30 cellular contexts compared by ENCODE assay signal in the genomic region with DNA sequence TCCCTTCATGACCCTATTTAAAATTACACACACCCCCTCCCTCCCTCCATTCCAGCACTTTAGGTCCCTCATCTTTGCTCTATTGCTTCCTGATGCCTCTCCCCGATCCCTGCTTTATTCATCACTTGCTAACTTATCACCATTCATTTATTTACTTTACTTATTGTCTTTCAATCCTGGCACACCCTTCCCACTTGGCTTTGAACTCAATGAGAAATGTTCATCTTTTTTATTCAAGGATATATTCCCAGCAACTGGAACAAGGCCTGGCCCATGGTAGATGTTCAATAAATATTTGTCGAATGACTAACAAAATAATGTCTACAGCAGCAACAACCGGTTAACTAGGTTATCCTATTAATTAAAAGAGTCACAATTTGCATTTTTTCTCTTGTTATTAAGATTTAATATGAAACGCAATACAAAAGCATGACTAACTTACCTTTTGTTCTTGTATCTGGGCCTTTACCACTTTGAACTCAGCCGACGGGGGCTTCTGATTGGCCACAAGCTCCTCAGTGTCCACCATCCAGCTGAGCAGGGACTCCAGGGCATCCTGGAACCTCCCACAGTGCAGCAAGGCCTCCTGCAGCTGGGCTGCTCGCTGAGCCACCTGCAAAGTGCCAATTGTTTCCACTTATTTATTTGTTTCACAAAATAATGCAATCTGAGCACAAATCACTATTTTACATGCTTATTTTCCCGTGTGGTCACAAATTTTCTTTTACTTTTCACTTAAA.
DNase-seq lines count a peak whose midpoint lies in the region; ATAC-seq and TF ChIP-seq lines count a peak whose summit lies in the region.
"Had no signal": no experiment of that assay in that cellular context is flagged by ENCODE, and none has a peak within 500 bp of the region (broad histone marks: within the 10 kb centered on the region; RNA-seq: fewer than 3 reads in every experiment).

No MANE protein-coding gene starts in this region.

- WGBS in H9 (ENCODE audit: extremely low coverage, insufficient read length, low lambda C conversion rate), result no CpG with 5 or more reads among the region's 8 CpGs
- 100% methylated on average over 1 of the region's 8 CpGs for WGBS in iPS DF 6.9 (ENCODE audit: insufficient coverage, insufficient read length)

- TSS peak; percentile 4 for BruUV-seq in Panc1 (replicated peaks; lab: Mats Ljungman, UMichigan)

- no peaks in the 10 kb centered on the region for H3K79me2 ChIP-seq in H9 (ENCODE audit: insufficient read depth, low read length)

- peak overlapping the region in 2 of 3 experiments; percentile 1 to 87; a peak in 2 of 7 replicates for H3K27ac Mint-ChIP-seq in H9
- H3K27ac Mint-ChIP-seq in activated T-cell treated with anti-CD3 and anti-CD28 coated beads, Interleukin-2, amount 50 U/mL, for 72 hours, result no peak overlapping the region
- H3K27ac Mint-ChIP-seq: activated T-cell treated with anti-CD3 and anti-CD28 coated beads, Interleukin-2, amount 50 U/mL, for 24 hours; B cell; CD8-positive, alpha-beta memory T cell; naive B cell; progenitor cell of endocrine pancreas; stimulated activated memory B cell treated with anti-CD40 and anti-IgM and Interleukin-4, amounts not matched to agents 10 μg/mL and 1 μg/mL and 100 μg/mL, for 72 hours had no signal

- H3K4me1 ChIP-seq in H9 (ENCODE audit: insufficient read depth, low read length) (peaks cover 4% of the 10 kb centered on the region; the same call in 1 of the 2 replicates), Panc1 (ENCODE audit: control insufficient read depth, insufficient read depth, low read length) (peaks cover 7% of the 10 kb centered on the region), iPS DF 6.9 (ENCODE audit: control insufficient read depth, insufficient read depth, low read length) (peaks cover 1% of the 10 kb centered on the region; the same call in 1 of the 2 replicates), lower lobe of right lung (peaks cover 27% of the 10 kb centered on the region)

- H4K8ac ChIP-seq in H9 (replicated peaks; ENCODE audit: insufficient read length, low read depth, low read length), result no peak overlapping the region

- H3K9ac ChIP-seq in H9 (ENCODE audit: extremely low read depth, insufficient read length, low read length), result no peak overlapping the region

- H3K23ac ChIP-seq in H9 (ENCODE audit: insufficient read length, low read depth, low read length), result no peak overlapping the region

- TF ChIP-seq CTCF in H9 (conservative IDR thresholded peaks at IDR 0.05) (no peak), Panc1 (IDR thresholded peaks at IDR 0.05) (no peak), lower lobe of right lung (IDR thresholded peaks at IDR 0.05) (no peak)

- no peak overlapping the region for H2AK5ac ChIP-seq in H9 (ENCODE audit: insufficient read length, low read length)

- peaks cover 35% of the 10 kb centered on the region in 2 experiments for H3K4me1 Mint-ChIP-seq in H9
- no peaks in the 10 kb centered on the region for H3K4me1 Mint-ChIP-seq in activated T-cell treated with anti-CD3 and anti-CD28 coated beads, Interleukin-2, amount 50 U/mL, for 72 hours (ENCODE audit: low read depth)
- H3K4me1 Mint-ChIP-seq: CD8-positive, alpha-beta memory T cell; stimulated activated memory B cell treated with anti-CD40 and anti-IgM and Interleukin-4, amounts not matched to agents 10 μg/mL and 1 μg/mL and 100 μg/mL, for 72 hours had no signal

- H3K4me3 ChIP-seq in Panc1 (ENCODE audit: low read depth in 2 of 2, low read length in 2 of 2), result no peak overlapping the region
- H3K4me3 ChIP-seq in iPS DF 6.9 (ENCODE audit: low read length), result no peak overlapping the region
- H3K4me3 ChIP-seq in lower lobe of right lung, result no peak overlapping the region
- H3K4me3 ChIP-seq: adrenal gland had no signal

- H3K9me3 ChIP-seq in H9 (ENCODE audit: control insufficient read depth, low read depth, low read length) (no peaks in the 10 kb centered on the region), Panc1 (ENCODE audit: control insufficient read depth, insufficient read depth, low read depth, low read length) (no peaks in the 10 kb centered on the region), iPS DF 6.9 (ENCODE audit: control insufficient read depth, insufficient read depth, low read length) (no peaks in the 10 kb centered on the region), lower lobe of right lung (no peaks in the 10 kb centered on the region)
- H3K9me3 ChIP-seq: adrenal gland had no signal

- peak; percentile 69 for DNase-seq in H9
- no peak for DNase-seq in Panc1 (ENCODE audit: low read depth, low spot score)
- DNase-seq in iPS DF 6.9 (ENCODE audit: low read depth, low spot score), result peak; percentile 25
- DNase-seq in activated T-cell treated with anti-CD3 and anti-CD28 coated beads, Interleukin-2, amount 50 U/mL, for 72 hours, result no peak
- DNase-seq in NCI-H748 (lab: John Stamatoyannopoulos, UW; ENCODE audit: unreplicated experiment), result no peak
- no peak for DNase-seq in lower lobe of right lung
- DNase-seq: activated CD4-positive, alpha-beta T cell treated with anti-CD3 and anti-CD28 coated beads for 48 hours; activated T-cell treated with anti-CD3 and anti-CD28 coated beads, Interleukin-2, amount 50 U/mL, for 24 hours; adrenal gland; brain microvascular endothelial cell; CD8-positive, alpha-beta memory T cell; DMS 273 treated with DMSO at 0.1 percent for 48 hours; effector CD8-positive, alpha-beta T cell; KBM-7; left cardiac atrium; mesenchymal stem cell; MM.1S; naive B cell; NCI-H1417 treated with DMSO at 0.1 percent for 48 hours; NCI-H345; NCI-H82; OCI-M1; Right ventricle myocardium superior; stimulated activated CD4-positive, alpha-beta T cell treated with anti-CD3 and anti-CD28 coated beads, Interleukin-4, amount 100 ng/mL, for 24 hours; T-helper 2 cell had no signal

- H3K9me3 Mint-ChIP-seq in H9, result no peaks in the 10 kb centered on the region
- no peaks in the 10 kb centered on the region for H3K9me3 Mint-ChIP-seq in activated T-cell treated with anti-CD3 and anti-CD28 coated beads, Interleukin-2, amount 50 U/mL, for 72 hours
- H3K9me3 Mint-ChIP-seq: activated T-cell treated with anti-CD3 and anti-CD28 coated beads, Interleukin-2, amount 50 U/mL, for 24 hours; CD8-positive, alpha-beta memory T cell; naive B cell; stimulated activated memory B cell treated with anti-CD40 and anti-IgM and Interleukin-4, amounts not matched to agents 10 μg/mL and 1 μg/mL and 100 μg/mL, for 72 hours had no signal

- H3K4me3 Mint-ChIP-seq in H9, result peak overlapping the region in 1 of 2 experiments; percentile 12; a peak in 1 of 5 replicates
- H3K4me3 Mint-ChIP-seq in activated T-cell treated with anti-CD3 and anti-CD28 coated beads, Interleukin-2, amount 50 U/mL, for 72 hours, result no peak overlapping the region
- H3K4me3 Mint-ChIP-seq: activated T-cell treated with anti-CD3 and anti-CD28 coated beads, Interleukin-2, amount 50 U/mL, for 24 hours; B cell; CD8-positive, alpha-beta memory T cell; naive B cell; stimulated activated memory B cell treated with anti-CD40 and anti-IgM and Interleukin-4, amounts not matched to agents 10 μg/mL and 1 μg/mL and 100 μg/mL, for 72 hours had no signal

- POLR2A ChIA-PET in Panc1 (lab: Charles Lee), result no interaction called here

- in situ Hi-C loops in Panc1 (cut with HindIII; ENCODE audit: low pct_unique_long_range_greater_than_20kb, low sequenced_read_pairs), result no loop called here

- no peak overlapping the region for H2BK120ac ChIP-seq in H9 (ENCODE audit: low read depth, low read length, poor library complexity, severe bottlenecking)

- no peak overlapping the region for H2BK5ac ChIP-seq in H9 (ENCODE audit: insufficient read length, low read length)

- no peak overlapping the region for H3K14ac ChIP-seq in H9 (ENCODE audit: insufficient read depth, low read length)

- peaks cover 0 to 26% (median 8%) of the 10 kb centered on the region in 3 experiments; a peak in 4 of 7 replicates for H3K36me3 Mint-ChIP-seq in H9 (ENCODE audit: insufficient read depth in 1 of 3, low read depth in 3 of 3)
- H3K36me3 Mint-ChIP-seq in activated T-cell treated with anti-CD3 and anti-CD28 coated beads, Interleukin-2, amount 50 U/mL, for 72 hours (ENCODE audit: insufficient read depth in 2 of 2), result no peaks in the 10 kb centered on the region
- H3K36me3 Mint-ChIP-seq: CD8-positive, alpha-beta memory T cell; naive B cell; stimulated activated memory B cell treated with anti-CD40 and anti-IgM and Interleukin-4, amounts not matched to agents 10 μg/mL and 1 μg/mL and 100 μg/mL, for 72 hours had no signal

- H3K4me2 ChIP-seq in H9 (ENCODE audit: insufficient read depth, insufficient read length, low read length), result no peak overlapping the region

- H3K27ac ChIP-seq in H9 (ENCODE audit: insufficient read length, low read depth, low read length), result no peak overlapping the region
- no peak overlapping the region for H3K27ac ChIP-seq in Panc1 (ENCODE audit: low read length)
- no peak overlapping the region for H3K27ac ChIP-seq in iPS DF 6.9 (ENCODE audit: low read length)
- peak overlapping the region; percentile 21 for H3K27ac ChIP-seq in temporal lobe (ENCODE audit: low read depth, low read length)
- H3K27ac ChIP-seq in lower lobe of right lung, result no peak overlapping the region
- H3K27ac ChIP-seq: adrenal gland, brain microvascular endothelial cell had no signal

- H3K27me3 ChIP-seq in H9 (ENCODE audit: insufficient read depth, low read length) (no peaks in the 10 kb centered on the region), Panc1 (ENCODE audit: control insufficient read depth, insufficient read depth, low read length) (no peaks in the 10 kb centered on the region), iPS DF 6.9 (ENCODE audit: control insufficient read depth, insufficient read depth, low read length) (no peaks in the 10 kb centered on the region), lower lobe of right lung (ENCODE audit: low read depth) (no peaks in the 10 kb centered on the region)
- H3K27me3 ChIP-seq: adrenal gland, brain microvascular endothelial cell had no signal

- no peak overlapping the region for H3K4ac ChIP-seq in H9 (ENCODE audit: low read depth, low read length)

- intact Hi-C loops in Panc1 (cut with micrococcal nuclease; ENCODE audit: unreplicated experiment), result no loop called here
- intact Hi-C loops in lower lobe of right lung (cut with DNase I), result no loop called here

- ATAC-seq in Panc1, result 0 out of 2 replicates have a peak, but pooled peaks have one; percentile 54
- no peak for ATAC-seq in activated T-cell treated with anti-CD3 and anti-CD28 coated beads, Interleukin-2, amount 50 U/mL, for 72 hours (replicated peaks in 1 of 2)
- no peak for ATAC-seq in lower lobe of right lung
- ATAC-seq: left cardiac atrium; sciatic nerve; stimulated activated memory B cell treated with anti-CD40 and anti-IgM and Interleukin-4, amounts not matched to agents 10 μg/mL and 1 μg/mL and 100 μg/mL, for 72 hours had no signal

- no peak overlapping the region for H3T11ph ChIP-seq in H9 (ENCODE audit: low read length)

- no peak overlapping the region for H3K56ac ChIP-seq in H9 (ENCODE audit: insufficient read length, low read depth, low read length)

- H3K79me1 ChIP-seq in H9 (ENCODE audit: insufficient read depth, low read depth, low read length, poor library complexity, severe bottlenecking), result no peaks in the 10 kb centered on the region

- no peak overlapping the region for H2BK12ac ChIP-seq in H9 (ENCODE audit: insufficient read length, low read depth, low read length)

- H3K27me3 Mint-ChIP-seq in H9 (ENCODE audit: low read depth), result no peaks in the 10 kb centered on the region
- no peaks in the 10 kb centered on the region for H3K27me3 Mint-ChIP-seq in activated T-cell treated with anti-CD3 and anti-CD28 coated beads, Interleukin-2, amount 50 U/mL, for 72 hours (ENCODE audit: low read depth)
- H3K27me3 Mint-ChIP-seq: activated T-cell treated with anti-CD3 and anti-CD28 coated beads, Interleukin-2, amount 50 U/mL, for 24 hours; naive B cell; progenitor cell of endocrine pancreas; stimulated activated memory B cell treated with anti-CD40 and anti-IgM and Interleukin-4, amounts not matched to agents 10 μg/mL and 1 μg/mL and 100 μg/mL, for 72 hours had no signal

- H3K23me2 ChIP-seq in H9 (ENCODE audit: insufficient read length, low read depth, low read length, poor library complexity, severe bottlenecking), result no peaks in the 10 kb centered on the region

- CTCF ChIA-PET in Panc1 (lab: Charles Lee), result no interaction called here

- H4K20me1 ChIP-seq in H9 (ENCODE audit: control insufficient read depth, insufficient read depth, insufficient read length), result no peaks in the 10 kb centered on the region

- no peak overlapping the region for H2AFZ ChIP-seq in H9 (ENCODE audit: low read length)

- H3K36me3 ChIP-seq in Panc1 (ENCODE audit: control insufficient read depth, insufficient read depth, low read length), result peaks cover 45% of the 10 kb centered on the region
- H3K36me3 ChIP-seq in iPS DF 6.9 (ENCODE audit: control insufficient read depth, insufficient read depth, low read length), result no peaks in the 10 kb centered on the region
- peaks cover 68% of the 10 kb centered on the region for H3K36me3 ChIP-seq in lower lobe of right lung

- H2BK20ac ChIP-seq in H9 (ENCODE audit: low read depth, low read length, poor library complexity, severe bottlenecking), result no peak overlapping the region

- no peak overlapping the region for H3K18ac ChIP-seq in H9 (ENCODE audit: insufficient read length, low read depth, low read length)

- H2BK15ac ChIP-seq in H9 (ENCODE audit: low read depth, low read length), result no peak overlapping the region

- no peak overlapping the region for H4K5ac ChIP-seq in H9 (ENCODE audit: insufficient read length, low read depth, low read length)

- no peak overlapping the region for H4K91ac ChIP-seq in H9 (ENCODE audit: insufficient read length, low read depth, low read length)

Comparison
In these comparisons a context has a peak if more than half of its experiments do, and no peak if none do; other contexts are left out.
1. DNase-seq: peak in H9 (single experiment) and iPS DF 6.9 (single experiment); none in Panc1 (single experiment), activated T-cell treated with anti-CD3 and anti-CD28 coated beads, Interleukin-2, amount 50 U/mL, for 72 hours (0 of 2), NCI-H748 (single experiment) and lower lobe of right lung (single experiment).